Comparison of ENCODE assay signal across 8 cellular contexts in the genomic region with DNA sequence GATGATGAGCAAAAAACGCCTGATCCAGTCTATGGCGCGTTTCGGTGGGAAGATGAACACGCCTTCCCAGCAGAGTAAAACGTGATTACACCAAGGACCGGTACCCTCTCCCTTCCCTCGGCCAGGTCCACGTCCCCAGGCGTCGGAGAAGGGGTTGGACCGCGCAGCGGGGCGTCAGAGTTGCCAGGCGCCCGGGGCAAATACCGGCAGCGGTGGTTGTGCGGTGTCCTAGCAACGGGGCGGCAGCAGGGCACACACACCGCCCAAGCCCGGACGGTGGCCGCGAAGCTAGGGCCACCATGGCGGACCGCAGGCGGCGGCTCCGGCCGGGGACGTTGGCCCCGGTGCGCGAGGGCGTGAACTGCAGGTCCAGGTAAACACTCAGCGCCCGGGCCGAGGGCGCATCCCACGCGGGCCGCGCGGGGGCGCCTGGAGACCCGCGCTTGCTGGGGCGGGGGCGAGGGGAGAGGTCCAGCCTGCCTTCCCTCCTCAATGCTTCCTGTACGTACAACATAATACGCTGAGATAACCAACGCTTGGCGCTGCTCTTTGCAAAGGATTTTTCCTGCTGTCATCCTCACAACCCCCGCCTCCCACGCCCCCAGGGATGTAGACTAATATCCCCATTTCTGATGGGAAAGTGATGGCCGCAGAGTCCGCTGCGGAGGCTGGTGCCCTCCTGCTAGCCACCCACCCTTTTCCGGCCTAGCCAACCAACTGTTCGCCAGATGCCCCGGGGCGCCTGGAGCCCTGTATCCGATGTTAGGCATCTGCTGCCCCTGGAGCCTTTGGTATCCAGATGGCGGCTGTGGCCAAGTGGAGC. TPM values are rescaled to one million over a fixed set of nuclear protein-coding genes. Genes with fewer than 3 reads are reported as not detected.
A peak's percentile ranks its signal among the peaks of the same experiment; 100 is the strongest.
DNase-seq lines count a peak whose midpoint lies in the region; ATAC-seq, FAIRE-seq and TF ChIP-seq lines count a peak whose summit lies in the region.

A gene with protein sequence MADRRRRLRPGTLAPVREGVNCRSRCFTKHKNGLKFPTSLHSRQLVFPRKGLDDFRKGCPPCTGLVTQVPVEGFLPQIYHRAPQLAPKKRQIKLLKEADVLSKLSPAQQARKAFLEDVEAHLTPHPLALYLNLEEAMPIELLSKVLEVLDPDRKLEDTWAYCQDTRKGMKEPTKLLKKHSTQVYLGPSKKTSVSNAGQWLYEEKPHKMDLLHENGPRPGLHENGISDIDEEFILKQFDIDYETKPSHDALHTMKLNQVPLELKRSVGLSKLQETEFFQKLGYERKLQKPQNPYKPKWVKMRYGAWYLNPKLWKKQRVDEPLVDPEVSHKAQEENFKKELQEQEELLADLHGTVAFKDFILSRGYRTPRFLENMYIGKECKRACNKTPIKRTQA (plus strand): TSS at position 274 of the 823 bp plus-strand sequence. CDS start 26 bp downstream, at position 300.

- H3K9me3 Mint-ChIP-seq in activated naive CD4-positive, alpha-beta T cell treated with anti-CD3 and anti-CD28 coated beads, Interleukin-2, amount 50 U/mL, for 24 hours: no peaks in the 10 kb centered on the region
- H3K9me3 Mint-ChIP-seq in neural progenitor cell: no peaks in the 10 kb centered on the region

- intact Hi-C loops in PC-3 (cut with micrococcal nuclease): loop anchor here (2.0 kb wide), 1 partner anchor 55 kb away; the partner anchor contains the start of gene STBD1
- intact Hi-C loops in head of caudate nucleus (cut with DNase I): loop anchor here (2.0 kb wide), 1 partner anchor 37 kb away; no protein-coding TSS in a partner anchor
- intact Hi-C loops in upper lobe of right lung (cut with DNase I): no loop called here

- H3K4me3 Mint-ChIP-seq in activated naive CD4-positive, alpha-beta T cell treated with anti-CD3 and anti-CD28 coated beads, Interleukin-2, amount 50 U/mL, for 24 hours: peak within 1 kb of the TSS; percentile 86
- peak within 1 kb of the TSS; percentile 85 for H3K4me3 Mint-ChIP-seq in neural progenitor cell

- POLR2A ChIA-PET in PC-3 (lab: Charles Lee; ENCODE audit: unreplicated experiment): no interaction called here

- CTCF ChIA-PET in PC-3 (lab: Charles Lee): interaction anchor here (0.5 kb wide), 1 partner anchor 176 kb away, joined by 3 read pairs; no protein-coding TSS in a partner anchor

- H3K27ac Mint-ChIP-seq in activated naive CD4-positive, alpha-beta T cell treated with anti-CD3 and anti-CD28 coated beads, Interleukin-2, amount 50 U/mL, for 24 hours: no peak within 1 kb of the TSS
- peak within 1 kb of the TSS; percentile 28 for H3K27ac Mint-ChIP-seq in neural progenitor cell

- H3K9me3 ChIP-seq in PC-3 (ENCODE audit: low read length) (no peaks in the 10 kb centered on the region), neural progenitor cell (ENCODE audit: low read depth) (no peaks in the 10 kb centered on the region), upper lobe of right lung (no peaks in the 10 kb centered on the region)

- peak within 1 kb of the TSS; percentile 32; the same call in 1 of the 2 replicates for H3K9ac ChIP-seq in PC-3 (ENCODE audit: low read length)
- no peak within 1 kb of the TSS for H3K9ac ChIP-seq in neural progenitor cell

- peaks cover 45% of the 10 kb centered on the region for H3K27me3 Mint-ChIP-seq in activated naive CD4-positive, alpha-beta T cell treated with anti-CD3 and anti-CD28 coated beads, Interleukin-2, amount 50 U/mL, for 24 hours
- peaks cover 14% of the 10 kb centered on the region for H3K27me3 Mint-ChIP-seq in neural progenitor cell (ENCODE audit: insufficient read depth, low read depth)

- H3K27me3 ChIP-seq in PC-3 (ENCODE audit: low read length) (no peaks in the 10 kb centered on the region), neural progenitor cell (peaks cover 41% of the 10 kb centered on the region), upper lobe of right lung (no peaks in the 10 kb centered on the region)

- H3K4me1 Mint-ChIP-seq in activated naive CD4-positive, alpha-beta T cell treated with anti-CD3 and anti-CD28 coated beads, Interleukin-2, amount 50 U/mL, for 24 hours: peaks cover 8% of the 10 kb centered on the region
- peaks cover 13% of the 10 kb centered on the region for H3K4me1 Mint-ChIP-seq in neural progenitor cell

- H3K4me2 ChIP-seq in PC-3 (ENCODE audit: low read length) (peak within 1 kb of the TSS; percentile 96), neural progenitor cell (peak within 1 kb of the TSS; percentile 82)

- H3K79me2 ChIP-seq in PC-3 (ENCODE audit: low read length) (no peaks in the 10 kb centered on the region), neural progenitor cell (ENCODE audit: low read depth) (no peaks in the 10 kb centered on the region)

- TF ChIP-seq CTCF in D721Med (IDR thresholded peaks at IDR 0.05; ENCODE audit: insufficient read depth, missing control alignments): peak; percentile 33
- peak; percentile 56 for TF ChIP-seq CTCF in PC-3 (conservative IDR thresholded peaks at IDR 0.05; ENCODE audit: low read depth, low read length)
- TF ChIP-seq CTCF in neural progenitor cell (IDR thresholded peaks at IDR 0.05): peak; percentile 59
- peak; percentile 44 for TF ChIP-seq CTCF in upper lobe of right lung (IDR thresholded peaks at IDR 0.05)

- no TSS peak for BruUV-seq in PC-3 (replicated peaks; lab: Mats Ljungman, UMichigan)

- H4K20me1 ChIP-seq in PC-3 (ENCODE audit: low read length) (no peaks in the 10 kb centered on the region), neural progenitor cell (ENCODE audit: low read depth) (no peaks in the 10 kb centered on the region)

- peak; percentile 52 for DNase-seq in D721Med (ENCODE audit: insufficient read length, low spot score)
- DNase-seq in HT-29 (ENCODE audit: low spot score): peak; percentile 90
- DNase-seq in PC-3: peak; percentile 61
- peak; percentile 33 to 86 (median 72) for DNase-seq in head of caudate nucleus
- peak; percentile 94 for DNase-seq in neural progenitor cell (ENCODE audit: low spot score)
- DNase-seq in upper lobe of right lung: peak; percentile 95
- no peak for DNase-seq in KG1 (lab: John Stamatoyannopoulos, UW)

- ATAC-seq in PC-3 (peak; percentile 93), upper lobe of right lung (peak; percentile 98)

- H3F3A ChIP-seq in PC-3 (ENCODE audit: low read length, unreplicated experiment) (no peaks in the 10 kb centered on the region), neural progenitor cell (ENCODE audit: low read depth) (peaks cover 4% of the 10 kb centered on the region)

- H3K27ac ChIP-seq in PC-3 (ENCODE audit: low read length) (no peak within 1 kb of the TSS), neural progenitor cell (no peak within 1 kb of the TSS), upper lobe of right lung (peak within 1 kb of the TSS; percentile 68)

- peak within 1 kb of the TSS; percentile 93 for H2AFZ ChIP-seq in PC-3 (ENCODE audit: low read length)
- H2AFZ ChIP-seq in neural progenitor cell (replicated peaks): peak within 1 kb of the TSS; percentile 88

- H3K4me1 ChIP-seq in PC-3 (ENCODE audit: insufficient read depth, low read length) (peaks cover 8% of the 10 kb centered on the region; the same call in 1 of the 2 replicates), neural progenitor cell (no peaks in the 10 kb centered on the region), upper lobe of right lung (peaks cover 4% of the 10 kb centered on the region)

- H3K36me3 ChIP-seq in PC-3 (ENCODE audit: low read depth, low read length) (no peaks in the 10 kb centered on the region), neural progenitor cell (no peaks in the 10 kb centered on the region), upper lobe of right lung (no peaks in the 10 kb centered on the region)

- no peaks in the 10 kb centered on the region for H3K9me2 ChIP-seq in PC-3 (replicated peaks; ENCODE audit: low read length)

- FAIRE-seq in D721Med (lab: Jason Lieb, UNC): no peak

- H3K4me3 ChIP-seq in PC-3 (ENCODE audit: low read length) (peak within 1 kb of the TSS; percentile 79), neural progenitor cell (peak within 1 kb of the TSS; percentile 55), upper lobe of right lung (peak within 1 kb of the TSS; percentile 61)

- H3K36me3 Mint-ChIP-seq in activated naive CD4-positive, alpha-beta T cell treated with anti-CD3 and anti-CD28 coated beads, Interleukin-2, amount 50 U/mL, for 24 hours: no peaks in the 10 kb centered on the region
- no peaks in the 10 kb centered on the region for H3K36me3 Mint-ChIP-seq in neural progenitor cell

RNA-seq across cellular contexts. Expression of the gene that starts here (rescaled TPM):
- 2.4 and 2.9 TPM in 2 replicates for total RNA-seq in HT-29 (2014; rRNA removed; shearing (Covaris generic))
- 0.91 and 0.98 TPM in 2 replicates for total RNA-seq in PC-3 (2014; rRNA removed)
- total RNA-seq in neural progenitor cell (ENCODE audit: low replicate concordance): 3.5 and 7.0 TPM in 2 replicates
- total RNA-seq in upper lobe of right lung: 3.6 TPM

Comparison
In these comparisons a context has a peak if more than half of its experiments do, and no peak if none do; other contexts are left out.
1. Peak in DNase-seq, ATAC-seq, H3K4me3 ChIP-seq, H3K9ac ChIP-seq and H3K4me2 ChIP-seq in PC-3; RNA of the gene not detected or under 1 TPM.